In the genomic region with DNA sequence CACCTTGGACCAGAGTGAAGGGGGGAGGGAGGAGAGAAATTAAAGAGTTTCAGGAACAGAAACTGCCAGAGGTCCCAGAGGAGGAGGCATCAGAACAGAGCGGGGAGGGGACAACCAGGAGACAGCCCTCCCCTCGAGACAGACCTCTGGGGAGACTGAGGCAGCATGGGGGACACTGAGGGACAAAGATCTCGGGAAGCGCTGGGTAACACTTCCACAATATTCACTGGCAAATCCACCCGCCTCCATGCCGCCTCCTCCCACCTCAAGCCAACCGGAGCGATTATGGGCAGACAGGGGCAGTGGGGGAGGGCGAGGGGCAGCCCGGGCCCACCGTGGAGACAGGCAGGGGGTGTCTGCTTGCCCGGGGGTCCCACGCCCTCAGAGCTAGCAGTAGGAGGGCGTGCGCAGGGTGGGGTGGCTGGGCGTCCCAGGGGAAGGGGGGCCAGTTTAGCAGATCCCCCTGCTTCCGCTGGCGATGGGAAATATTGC, we compare ENCODE assay signal across 1 cellular context.
TF ChIP-seq lines count a peak whose summit lies in the region.

No MANE protein-coding gene starts in this region.

TF ChIP-seq in HEK293, 187 proteins besides CTCF, POLR2A, EP300 and RAD21 (continued from another document and continues in another):
- TF ChIP-seq ZNF837 (tag by site-specific recombination; IDR thresholded peaks at IDR 0.05) = no peak
- TF ChIP-seq, protein P1, sequence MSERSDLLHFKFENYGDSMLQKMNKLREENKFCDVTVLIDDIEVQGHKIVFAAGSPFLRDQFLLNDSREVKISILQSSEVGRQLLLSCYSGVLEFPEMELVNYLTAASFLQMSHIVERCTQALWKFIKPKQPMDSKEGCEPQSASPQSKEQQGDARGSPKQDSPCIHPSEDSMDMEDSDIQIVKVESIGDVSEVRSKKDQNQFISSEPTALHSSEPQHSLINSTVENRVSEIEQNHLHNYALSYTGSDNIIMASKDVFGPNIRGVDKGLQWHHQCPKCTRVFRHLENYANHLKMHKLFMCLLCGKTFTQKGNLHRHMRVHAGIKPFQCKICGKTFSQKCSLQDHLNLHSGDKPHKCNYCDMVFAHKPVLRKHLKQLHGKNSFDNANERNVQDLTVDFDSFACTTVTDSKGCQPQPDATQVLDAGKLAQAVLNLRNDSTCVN (tag by site-specific recombination; optimal IDR thresholded peaks at IDR 0.05) = no peak
- peak; percentile 85 for TF ChIP-seq EGR2 (tag by site-specific recombination; IDR thresholded peaks at IDR 0.05; ENCODE audit: low read depth)
- TF ChIP-seq ZBTB20 (tag by site-specific recombination; IDR thresholded peaks at IDR 0.05) = no peak
- TF ChIP-seq, protein P2, sequence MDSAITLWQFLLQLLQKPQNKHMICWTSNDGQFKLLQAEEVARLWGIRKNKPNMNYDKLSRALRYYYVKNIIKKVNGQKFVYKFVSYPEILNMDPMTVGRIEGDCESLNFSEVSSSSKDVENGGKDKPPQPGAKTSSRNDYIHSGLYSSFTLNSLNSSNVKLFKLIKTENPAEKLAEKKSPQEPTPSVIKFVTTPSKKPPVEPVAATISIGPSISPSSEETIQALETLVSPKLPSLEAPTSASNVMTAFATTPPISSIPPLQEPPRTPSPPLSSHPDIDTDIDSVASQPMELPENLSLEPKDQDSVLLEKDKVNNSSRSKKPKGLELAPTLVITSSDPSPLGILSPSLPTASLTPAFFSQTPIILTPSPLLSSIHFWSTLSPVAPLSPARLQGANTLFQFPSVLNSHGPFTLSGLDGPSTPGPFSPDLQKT (IDR thresholded peaks at IDR 0.05; ENCODE audit: borderline replicate concordance, low read depth, low read length) = no peak
- TF ChIP-seq ZNF324 (tag by site-specific recombination; IDR thresholded peaks at IDR 0.05) = no peak
- no peak for TF ChIP-seq ZNF600 (tag by site-specific recombination; IDR thresholded peaks at IDR 0.05)
- TF ChIP-seq, protein P3, sequence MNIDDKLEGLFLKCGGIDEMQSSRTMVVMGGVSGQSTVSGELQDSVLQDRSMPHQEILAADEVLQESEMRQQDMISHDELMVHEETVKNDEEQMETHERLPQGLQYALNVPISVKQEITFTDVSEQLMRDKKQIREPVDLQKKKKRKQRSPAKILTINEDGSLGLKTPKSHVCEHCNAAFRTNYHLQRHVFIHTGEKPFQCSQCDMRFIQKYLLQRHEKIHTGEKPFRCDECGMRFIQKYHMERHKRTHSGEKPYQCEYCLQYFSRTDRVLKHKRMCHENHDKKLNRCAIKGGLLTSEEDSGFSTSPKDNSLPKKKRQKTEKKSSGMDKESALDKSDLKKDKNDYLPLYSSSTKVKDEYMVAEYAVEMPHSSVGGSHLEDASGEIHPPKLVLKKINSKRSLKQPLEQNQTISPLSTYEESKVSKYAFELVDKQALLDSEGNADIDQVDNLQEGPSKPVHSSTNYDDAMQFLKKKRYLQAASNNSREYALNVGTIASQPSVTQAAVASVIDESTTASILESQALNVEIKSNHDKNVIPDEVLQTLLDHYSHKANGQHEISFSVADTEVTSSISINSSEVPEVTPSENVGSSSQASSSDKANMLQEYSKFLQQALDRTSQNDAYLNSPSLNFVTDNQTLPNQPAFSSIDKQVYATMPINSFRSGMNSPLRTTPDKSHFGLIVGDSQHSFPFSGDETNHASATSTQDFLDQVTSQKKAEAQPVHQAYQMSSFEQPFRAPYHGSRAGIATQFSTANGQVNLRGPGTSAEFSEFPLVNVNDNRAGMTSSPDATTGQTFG (tag by site-specific recombination; IDR thresholded peaks at IDR 0.05; ENCODE audit: borderline replicate concordance) = no peak
- 0 out of 2 replicates have a peak, but pooled peaks have one; percentile 60 for TF ChIP-seq ZBTB7A (tag by site-specific recombination; IDR thresholded peaks at IDR 0.05; ENCODE audit: low read depth)
- no peak for TF ChIP-seq ZNF16 (tag by site-specific recombination; IDR thresholded peaks at IDR 0.05; ENCODE audit: low read depth)
- 0 out of 2 replicates have a peak, but pooled peaks have one; percentile 5 for TF ChIP-seq ZNF777 (tag by site-specific recombination; IDR thresholded peaks at IDR 0.05; ENCODE audit: borderline replicate concordance)
- TF ChIP-seq, protein P4, sequence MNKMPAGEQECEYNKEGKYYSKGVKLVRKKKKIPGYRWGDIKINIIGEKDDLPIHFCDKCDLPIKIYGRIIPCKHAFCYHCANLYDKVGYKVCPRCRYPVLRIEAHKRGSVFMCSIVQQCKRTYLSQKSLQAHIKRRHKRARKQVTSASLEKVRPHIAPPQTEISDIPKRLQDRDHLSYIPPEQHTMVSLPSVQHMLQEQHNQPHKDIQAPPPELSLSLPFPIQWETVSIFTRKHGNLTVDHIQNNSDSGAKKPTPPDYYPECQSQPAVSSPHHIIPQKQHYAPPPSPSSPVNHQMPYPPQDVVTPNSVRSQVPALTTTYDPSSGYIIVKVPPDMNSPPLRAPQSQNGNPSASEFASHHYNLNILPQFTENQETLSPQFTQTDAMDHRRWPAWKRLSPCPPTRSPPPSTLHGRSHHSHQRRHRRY (tag by site-specific recombination; IDR thresholded peaks at IDR 0.05) = no peak
- TF ChIP-seq ZNF391 (tag by site-specific recombination; IDR thresholded peaks at IDR 0.05; ENCODE audit: borderline replicate concordance, low read depth) = no peak
- no peak for TF ChIP-seq ZNF530 (tag by site-specific recombination; IDR thresholded peaks at IDR 0.05; ENCODE audit: low read depth)
- no peak for TF ChIP-seq ZNF354C (tag by site-specific recombination; IDR thresholded peaks at IDR 0.05; ENCODE audit: borderline replicate concordance, low read depth)
- no peak for TF ChIP-seq ZNF211 (tag by site-specific recombination; IDR thresholded peaks at IDR 0.05; ENCODE audit: low read depth)
- no peak for TF ChIP-seq ZNF138 (tag by site-specific recombination; IDR thresholded peaks at IDR 0.05; ENCODE audit: borderline replicate concordance)
- no peak for TF ChIP-seq BCL11A (tag by site-specific recombination; IDR thresholded peaks at IDR 0.05; ENCODE audit: low read depth)
- TF ChIP-seq ZNF596 (tag by site-specific recombination; IDR thresholded peaks at IDR 0.05) = no peak
- TF ChIP-seq ZNF548 (tag by site-specific recombination; IDR thresholded peaks at IDR 0.05) = no peak
- no peak for TF ChIP-seq ZSCAN30 (tag by site-specific recombination; IDR thresholded peaks at IDR 0.05)
- TF ChIP-seq MYNN (tag by site-specific recombination; IDR thresholded peaks at IDR 0.05; ENCODE audit: borderline replicate concordance) = no peak
- TF ChIP-seq ZNF791 (tag by site-specific recombination; IDR thresholded peaks at IDR 0.05) = no peak
- TF ChIP-seq WT1 (tag by site-specific recombination; IDR thresholded peaks at IDR 0.05) = 0 out of 2 replicates have a peak, but pooled peaks have one; percentile 27
- TF ChIP-seq, protein P5, sequence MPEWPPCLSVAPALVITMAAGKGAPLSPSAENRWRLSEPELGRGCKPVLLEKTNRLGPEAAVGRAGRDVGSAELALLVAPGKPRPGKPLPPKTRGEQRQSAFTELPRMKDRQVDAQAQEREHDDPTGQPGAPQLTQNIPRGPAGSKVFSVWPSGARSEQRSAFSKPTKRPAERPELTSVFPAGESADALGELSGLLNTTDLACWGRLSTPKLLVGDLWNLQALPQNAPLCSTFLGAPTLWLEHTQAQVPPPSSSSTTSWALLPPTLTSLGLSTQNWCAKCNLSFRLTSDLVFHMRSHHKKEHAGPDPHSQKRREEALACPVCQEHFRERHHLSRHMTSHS (tag by site-specific recombination; IDR thresholded peaks at IDR 0.05) = no peak
- TF ChIP-seq GFI1B (tag by site-specific recombination; IDR thresholded peaks at IDR 0.05) = no peak
- TF ChIP-seq, protein P6, sequence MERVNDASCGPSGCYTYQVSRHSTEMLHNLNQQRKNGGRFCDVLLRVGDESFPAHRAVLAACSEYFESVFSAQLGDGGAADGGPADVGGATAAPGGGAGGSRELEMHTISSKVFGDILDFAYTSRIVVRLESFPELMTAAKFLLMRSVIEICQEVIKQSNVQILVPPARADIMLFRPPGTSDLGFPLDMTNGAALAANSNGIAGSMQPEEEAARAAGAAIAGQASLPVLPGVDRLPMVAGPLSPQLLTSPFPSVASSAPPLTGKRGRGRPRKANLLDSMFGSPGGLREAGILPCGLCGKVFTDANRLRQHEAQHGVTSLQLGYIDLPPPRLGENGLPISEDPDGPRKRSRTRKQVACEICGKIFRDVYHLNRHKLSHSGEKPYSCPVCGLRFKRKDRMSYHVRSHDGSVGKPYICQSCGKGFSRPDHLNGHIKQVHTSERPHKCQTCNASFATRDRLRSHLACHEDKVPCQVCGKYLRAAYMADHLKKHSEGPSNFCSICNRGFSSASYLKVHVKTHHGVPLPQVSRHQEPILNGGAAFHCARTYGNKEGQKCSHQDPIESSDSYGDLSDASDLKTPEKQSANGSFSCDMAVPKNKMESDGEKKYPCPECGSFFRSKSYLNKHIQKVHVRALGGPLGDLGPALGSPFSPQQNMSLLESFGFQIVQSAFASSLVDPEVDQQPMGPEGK (tag by site-specific recombination; IDR thresholded peaks at IDR 0.05) = peak; percentile 63
- TF ChIP-seq ZNF76 (tag by site-specific recombination; IDR thresholded peaks at IDR 0.05; ENCODE audit: borderline replicate concordance, low read depth) = peak; percentile 60
- TF ChIP-seq ZNF266 (tag by site-specific recombination; IDR thresholded peaks at IDR 0.05; ENCODE audit: low read depth) = no peak
- no peak for TF ChIP-seq GLI4 (tag by site-specific recombination; IDR thresholded peaks at IDR 0.05)
- no peak for TF ChIP-seq SCRT2 (tag by site-specific recombination; IDR thresholded peaks at IDR 0.05)
- no peak for TF ChIP-seq ZNF654 (tag by site-specific recombination; IDR thresholded peaks at IDR 0.05; ENCODE audit: low read depth)
- no peak for TF ChIP-seq ZNF843 (tag by site-specific recombination; IDR thresholded peaks at IDR 0.05)
- TF ChIP-seq, protein P7, sequence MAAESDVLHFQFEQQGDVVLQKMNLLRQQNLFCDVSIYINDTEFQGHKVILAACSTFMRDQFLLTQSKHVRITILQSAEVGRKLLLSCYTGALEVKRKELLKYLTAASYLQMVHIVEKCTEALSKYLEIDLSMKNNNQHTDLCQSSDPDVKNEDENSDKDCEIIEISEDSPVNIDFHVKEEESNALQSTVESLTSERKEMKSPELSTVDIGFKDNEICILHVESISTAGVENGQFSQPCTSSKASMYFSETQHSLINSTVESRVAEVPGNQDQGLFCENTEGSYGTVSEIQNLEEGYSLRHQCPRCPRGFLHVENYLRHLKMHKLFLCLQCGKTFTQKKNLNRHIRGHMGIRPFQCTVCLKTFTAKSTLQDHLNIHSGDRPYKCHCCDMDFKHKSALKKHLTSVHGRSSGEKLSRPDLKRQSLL (tag by site-specific recombination; IDR thresholded peaks at IDR 0.05) = no peak
- no peak for TF ChIP-seq ZNF248 (tag by site-specific recombination; IDR thresholded peaks at IDR 0.05)
- no peak for TF ChIP-seq ZFP41 (tag by site-specific recombination; IDR thresholded peaks at IDR 0.05; ENCODE audit: borderline replicate concordance)
- TF ChIP-seq ZBTB1 (tag by site-specific recombination; IDR thresholded peaks at IDR 0.05) = no peak
- no peak for TF ChIP-seq ZNF37A (tag by site-specific recombination; IDR thresholded peaks at IDR 0.05)
- TF ChIP-seq IKZF3 (tag by site-specific recombination; IDR thresholded peaks at IDR 0.05) = no peak
- TF ChIP-seq ZNF473 (tag by site-specific recombination; IDR thresholded peaks at IDR 0.05) = no peak
- no peak for TF ChIP-seq ZFP3 (tag by site-specific recombination; IDR thresholded peaks at IDR 0.05; ENCODE audit: low read depth)
- TF ChIP-seq HOXA7 (CRISPR knock-in tag; IDR thresholded peaks at IDR 0.05; ENCODE audit: borderline replicate concordance) = no peak
- no peak for TF ChIP-seq ZNF239 (tag by site-specific recombination; IDR thresholded peaks at IDR 0.05)
- no peak for TF ChIP-seq ZNF175 (tag by site-specific recombination; IDR thresholded peaks at IDR 0.05)
- TF ChIP-seq ZNF48 (tag by site-specific recombination; IDR thresholded peaks at IDR 0.05) = no peak
- no peak for TF ChIP-seq ZNF677 (tag by site-specific recombination; IDR thresholded peaks at IDR 0.05)
- peak; percentile 42; the same call in 1 of the 2 replicates for TF ChIP-seq KLF8 (tag by site-specific recombination; IDR thresholded peaks at IDR 0.05)
- TF ChIP-seq ZNF510 (tag by site-specific recombination; IDR thresholded peaks at IDR 0.05; ENCODE audit: insufficient replicate concordance) = no peak
- peak; percentile 58; the same call in 1 of the 2 replicates for TF ChIP-seq ZNF341 (tag by site-specific recombination; IDR thresholded peaks at IDR 0.05; ENCODE audit: low read depth)
- no peak for TF ChIP-seq MEIS1 (CRISPR knock-in tag; IDR thresholded peaks at IDR 0.05; ENCODE audit: borderline replicate concordance)
- no peak for TF ChIP-seq GLI2 (tag by site-specific recombination; IDR thresholded peaks at IDR 0.05; ENCODE audit: borderline replicate concordance, low read depth)
- no peak for TF ChIP-seq ZNF155 (tag by site-specific recombination; IDR thresholded peaks at IDR 0.05)
- TF ChIP-seq ZNF174 (tag by site-specific recombination; IDR thresholded peaks at IDR 0.05) = no peak
- TF ChIP-seq SP3 (tag by site-specific recombination; IDR thresholded peaks at IDR 0.05) = no peak
- TF ChIP-seq SP2 (tag by site-specific recombination; IDR thresholded peaks at IDR 0.05) = peak; percentile 35
- no peak for TF ChIP-seq ZNF660 (tag by site-specific recombination; IDR thresholded peaks at IDR 0.05)
- no peak for TF ChIP-seq FEZF1 (tag by site-specific recombination; IDR thresholded peaks at IDR 0.05)
- TF ChIP-seq ZNF561 (tag by site-specific recombination; IDR thresholded peaks at IDR 0.05; ENCODE audit: borderline replicate concordance) = no peak
- no peak for TF ChIP-seq ZNF501 (tag by site-specific recombination; IDR thresholded peaks at IDR 0.05)
- TF ChIP-seq ZNF658 (tag by site-specific recombination; IDR thresholded peaks at IDR 0.05) = no peak
- TF ChIP-seq, protein P8, sequence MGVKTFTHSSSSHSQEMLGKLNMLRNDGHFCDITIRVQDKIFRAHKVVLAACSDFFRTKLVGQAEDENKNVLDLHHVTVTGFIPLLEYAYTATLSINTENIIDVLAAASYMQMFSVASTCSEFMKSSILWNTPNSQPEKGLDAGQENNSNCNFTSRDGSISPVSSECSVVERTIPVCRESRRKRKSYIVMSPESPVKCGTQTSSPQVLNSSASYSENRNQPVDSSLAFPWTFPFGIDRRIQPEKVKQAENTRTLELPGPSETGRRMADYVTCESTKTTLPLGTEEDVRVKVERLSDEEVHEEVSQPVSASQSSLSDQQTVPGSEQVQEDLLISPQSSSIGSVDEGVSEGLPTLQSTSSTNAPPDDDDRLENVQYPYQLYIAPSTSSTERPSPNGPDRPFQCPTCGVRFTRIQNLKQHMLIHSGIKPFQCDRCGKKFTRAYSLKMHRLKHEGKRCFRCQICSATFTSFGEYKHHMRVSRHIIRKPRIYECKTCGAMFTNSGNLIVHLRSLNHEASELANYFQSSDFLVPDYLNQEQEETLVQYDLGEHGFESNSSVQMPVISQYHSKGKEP (tag by site-specific recombination; IDR thresholded peaks at IDR 0.05) = no peak
- TF ChIP-seq RBAK (tag by site-specific recombination; IDR thresholded peaks at IDR 0.05) = no peak
- TF ChIP-seq ZBTB48 (tag by site-specific recombination; IDR thresholded peaks at IDR 0.05) = no peak
